13 cellular contexts compared by ENCODE assay signal in genomic region chr2:183214680-183215079, GRCh38.
DNase-seq lines count a peak whose midpoint lies in the region; ATAC-seq lines count a peak whose summit lies in the region.
"Had no signal": no experiment of that assay in that cellular context is flagged by ENCODE, and none has a peak within 500 bp of the region (broad histone marks: within the 10 kb centered on the region; RNA-seq: fewer than 3 reads in every experiment).

No MANE protein-coding gene starts in this region.

- no peak overlapping the region for H3K27ac Mint-ChIP-seq in activated CD8-positive, alpha-beta memory T cell treated with anti-CD3 and anti-CD28 coated beads, Interleukin-2, amount 10 ng/mL, durations not matched to agents 7 days and 5 days
- H3K27ac Mint-ChIP-seq: dendritic cell treated with granulocyte-macrophage colony-stimulating factor and Interleukin-4, amounts not matched to agents 40 ng/mL and 50 ng/mL, for 4 days; naive thymus-derived CD4-positive, alpha-beta T cell had no signal

- DNase-seq in activated CD8-positive, alpha-beta memory T cell treated with anti-CD3 and anti-CD28 coated beads, Interleukin-2, amount 10 ng/mL, durations not matched to agents 7 days and 5 days: no peak
- no peak for DNase-seq in activated CD8-positive, alpha-beta memory T cell treated with anti-CD3 and anti-CD28 coated beads for 24 hours
- peak; percentile 3 for DNase-seq in dermis blood vessel endothelial cell
- no peak for DNase-seq in NCI-H82 treated with DMSO at 0.1 percent for 48 hours (lab: John Stamatoyannopoulos, UW; ENCODE audit: unreplicated experiment)
- no peak for DNase-seq in NCI-H2196 (lab: John Stamatoyannopoulos, UW; ENCODE audit: unreplicated experiment)
- DNase-seq in activated naive CD4-positive, alpha-beta T cell (lab: John Stamatoyannopoulos, UW): no peak
- DNase-seq: foreskin keratinocyte; naive thymus-derived CD4-positive, alpha-beta T cell; T-helper 9 cell; thyroid gland had no signal

- peaks cover 2% of the 10 kb centered on the region for H3K9me3 Mint-ChIP-seq in activated CD8-positive, alpha-beta memory T cell treated with anti-CD3 and anti-CD28 coated beads, Interleukin-2, amount 10 ng/mL, durations not matched to agents 7 days and 5 days (ENCODE audit: low read depth)

- H3K36me3 Mint-ChIP-seq in activated CD8-positive, alpha-beta memory T cell treated with anti-CD3 and anti-CD28 coated beads, Interleukin-2, amount 10 ng/mL, durations not matched to agents 7 days and 5 days: peaks cover 24% of the 10 kb centered on the region

- ATAC-seq in activated CD8-positive, alpha-beta memory T cell treated with anti-CD3 and anti-CD28 coated beads, Interleukin-2, amount 10 ng/mL, durations not matched to agents 7 days and 5 days: peak; percentile 45
- ATAC-seq in GM21723 (IDR thresholded peaks at IDR 0.05; ENCODE audit: unreplicated experiment) (peak; percentile 74), HG03103 (IDR thresholded peaks at IDR 0.05; ENCODE audit: low read depth, unreplicated experiment) (peak; percentile 57)
- ATAC-seq: foreskin keratinocyte; naive thymus-derived CD4-positive, alpha-beta T cell had no signal

- no peaks in the 10 kb centered on the region for H3K27me3 Mint-ChIP-seq in activated CD8-positive, alpha-beta memory T cell treated with anti-CD3 and anti-CD28 coated beads, Interleukin-2, amount 10 ng/mL, durations not matched to agents 7 days and 5 days
- H3K27me3 Mint-ChIP-seq: dendritic cell treated with granulocyte-macrophage colony-stimulating factor and Interleukin-4, amounts not matched to agents 40 ng/mL and 50 ng/mL, for 4 days; naive thymus-derived CD4-positive, alpha-beta T cell had no signal

- CTCF ChIA-PET in activated CD8-positive, alpha-beta memory T cell treated with anti-CD3 and anti-CD28 coated beads, Interleukin-2, amount 10 ng/mL, durations not matched to agents 7 days and 5 days (lab: Charles Lee): no interaction called here

- peaks cover 31% of the 10 kb centered on the region for H3K4me1 Mint-ChIP-seq in activated CD8-positive, alpha-beta memory T cell treated with anti-CD3 and anti-CD28 coated beads, Interleukin-2, amount 10 ng/mL, durations not matched to agents 7 days and 5 days

- H3K4me3 Mint-ChIP-seq in activated CD8-positive, alpha-beta memory T cell treated with anti-CD3 and anti-CD28 coated beads, Interleukin-2, amount 10 ng/mL, durations not matched to agents 7 days and 5 days: no peak overlapping the region
- H3K4me3 Mint-ChIP-seq: dendritic cell treated with granulocyte-macrophage colony-stimulating factor and Interleukin-4, amounts not matched to agents 40 ng/mL and 50 ng/mL, for 4 days; naive thymus-derived CD4-positive, alpha-beta T cell had no signal
